ENCODE assay signal across 1 cellular context in the genomic region with DNA sequence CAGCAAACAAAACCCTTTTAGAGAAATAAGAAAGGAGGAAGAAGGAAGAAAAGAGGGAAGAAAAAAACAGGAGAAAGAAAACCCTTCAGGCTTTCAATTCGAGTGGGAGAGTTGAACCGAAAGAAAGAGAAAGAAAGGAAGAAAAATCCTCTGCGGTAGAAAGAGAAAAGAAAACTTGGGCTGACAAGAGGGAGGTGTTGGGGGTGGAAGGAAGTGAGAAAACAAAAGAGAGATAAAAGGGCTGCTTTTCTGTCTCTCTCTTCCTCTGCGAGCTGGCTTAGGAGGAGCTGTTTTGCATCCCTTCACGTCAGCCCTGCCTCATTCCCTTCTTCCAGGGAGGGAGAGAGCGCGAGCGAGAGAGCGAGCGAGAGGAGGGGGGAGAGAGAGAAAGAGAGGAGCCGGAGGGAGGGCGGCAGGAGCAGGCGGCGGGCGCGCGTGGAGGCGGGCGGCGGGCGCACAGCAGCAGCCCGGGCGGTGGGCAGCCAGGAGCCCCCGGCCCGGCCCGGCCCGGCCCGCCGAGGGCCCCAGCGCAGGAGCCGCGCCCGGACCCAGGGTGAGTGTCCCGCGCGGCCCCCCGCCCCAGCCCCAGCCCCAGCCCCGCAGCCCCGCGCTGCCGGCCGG.
TF ChIP-seq lines count a peak whose summit lies in the region.

A gene with protein sequence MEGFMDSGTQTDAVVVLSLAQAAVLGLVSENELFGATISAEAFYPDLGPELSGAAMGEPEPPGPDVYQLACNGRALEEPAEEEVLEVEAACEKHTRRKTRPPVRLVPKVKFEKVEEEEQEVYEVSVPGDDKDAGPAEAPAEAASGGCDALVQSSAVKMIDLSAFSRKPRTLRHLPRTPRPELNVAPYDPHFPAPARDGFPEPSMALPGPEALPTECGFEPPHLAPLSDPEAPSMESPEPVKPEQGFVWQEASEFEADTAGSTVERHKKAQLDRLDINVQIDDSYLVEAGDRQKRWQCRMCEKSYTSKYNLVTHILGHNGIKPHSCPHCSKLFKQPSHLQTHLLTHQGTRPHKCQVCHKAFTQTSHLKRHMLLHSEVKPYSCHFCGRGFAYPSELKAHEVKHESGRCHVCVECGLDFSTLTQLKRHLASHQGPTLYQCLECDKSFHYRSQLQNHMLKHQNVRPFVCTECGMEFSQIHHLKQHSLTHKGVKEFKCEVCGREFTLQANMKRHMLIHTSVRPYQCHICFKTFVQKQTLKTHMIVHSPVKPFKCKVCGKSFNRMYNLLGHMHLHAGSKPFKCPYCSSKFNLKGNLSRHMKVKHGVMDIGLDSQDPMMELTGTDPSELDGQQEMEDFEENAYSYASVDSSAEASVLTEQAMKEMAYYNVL (plus strand): TSS at position 263 of the 621 bp plus-strand sequence. CDS start 65,814 bp downstream, outside the sequence.

TF ChIP-seq in K562, 482 proteins besides CTCF, POLR2A, EP300 and RAD21 (continued from another document and continues in another):
- TF ChIP-seq, protein P1, sequence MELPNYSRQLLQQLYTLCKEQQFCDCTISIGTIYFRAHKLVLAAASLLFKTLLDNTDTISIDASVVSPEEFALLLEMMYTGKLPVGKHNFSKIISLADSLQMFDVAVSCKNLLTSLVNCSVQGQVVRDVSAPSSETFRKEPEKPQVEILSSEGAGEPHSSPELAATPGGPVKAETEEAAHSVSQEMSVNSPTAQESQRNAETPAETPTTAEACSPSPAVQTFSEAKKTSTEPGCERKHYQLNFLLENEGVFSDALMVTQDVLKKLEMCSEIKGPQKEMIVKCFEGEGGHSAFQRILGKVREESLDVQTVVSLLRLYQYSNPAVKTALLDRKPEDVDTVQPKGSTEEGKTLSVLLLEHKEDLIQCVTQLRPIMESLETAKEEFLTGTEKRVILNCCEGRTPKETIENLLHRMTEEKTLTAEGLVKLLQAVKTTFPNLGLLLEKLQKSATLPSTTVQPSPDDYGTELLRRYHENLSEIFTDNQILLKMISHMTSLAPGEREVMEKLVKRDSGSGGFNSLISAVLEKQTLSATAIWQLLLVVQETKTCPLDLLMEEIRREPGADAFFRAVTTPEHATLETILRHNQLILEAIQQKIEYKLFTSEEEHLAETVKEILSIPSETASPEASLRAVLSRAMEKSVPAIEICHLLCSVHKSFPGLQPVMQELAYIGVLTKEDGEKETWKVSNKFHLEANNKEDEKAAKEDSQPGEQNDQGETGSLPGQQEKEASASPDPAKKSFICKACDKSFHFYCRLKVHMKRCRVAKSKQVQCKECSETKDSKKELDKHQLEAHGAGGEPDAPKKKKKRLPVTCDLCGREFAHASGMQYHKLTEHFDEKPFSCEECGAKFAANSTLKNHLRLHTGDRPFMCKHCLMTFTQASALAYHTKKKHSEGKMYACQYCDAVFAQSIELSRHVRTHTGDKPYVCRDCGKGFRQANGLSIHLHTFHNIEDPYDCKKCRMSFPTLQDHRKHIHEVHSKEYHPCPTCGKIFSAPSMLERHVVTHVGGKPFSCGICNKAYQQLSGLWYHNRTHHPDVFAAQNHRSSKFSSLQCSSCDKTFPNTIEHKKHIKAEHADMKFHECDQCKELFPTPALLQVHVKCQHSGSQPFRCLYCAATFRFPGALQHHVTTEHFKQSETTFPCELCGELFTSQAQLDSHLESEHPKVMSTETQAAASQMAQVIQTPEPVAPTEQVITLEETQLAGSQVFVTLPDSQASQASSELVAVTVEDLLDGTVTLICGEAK (IDR thresholded peaks at IDR 0.05), result peak; percentile 72
- TF ChIP-seq, protein P1 (CRISPR knock-in tag; IDR thresholded peaks at IDR 0.05), result no peak
- no peak for TF ChIP-seq ZNF445 (CRISPR knock-in tag; IDR thresholded peaks at IDR 0.05; ENCODE audit: low read depth)
- TF ChIP-seq TBL1XR1 (IDR thresholded peaks at IDR 0.05; ENCODE audit: low read length in 2 of 2), result no peak
- peak; percentile 49; the same call in 1 of the 2 replicates for TF ChIP-seq SOX6 (IDR thresholded peaks at IDR 0.05)
- TF ChIP-seq, protein P2, sequence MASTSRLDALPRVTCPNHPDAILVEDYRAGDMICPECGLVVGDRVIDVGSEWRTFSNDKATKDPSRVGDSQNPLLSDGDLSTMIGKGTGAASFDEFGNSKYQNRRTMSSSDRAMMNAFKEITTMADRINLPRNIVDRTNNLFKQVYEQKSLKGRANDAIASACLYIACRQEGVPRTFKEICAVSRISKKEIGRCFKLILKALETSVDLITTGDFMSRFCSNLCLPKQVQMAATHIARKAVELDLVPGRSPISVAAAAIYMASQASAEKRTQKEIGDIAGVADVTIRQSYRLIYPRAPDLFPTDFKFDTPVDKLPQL (IDR thresholded peaks at IDR 0.05; ENCODE audit: extremely low read depth, insufficient read length), result no peak
- TF ChIP-seq KLF16 (IDR thresholded peaks at IDR 0.05), result no peak
- TF ChIP-seq, protein P3, sequence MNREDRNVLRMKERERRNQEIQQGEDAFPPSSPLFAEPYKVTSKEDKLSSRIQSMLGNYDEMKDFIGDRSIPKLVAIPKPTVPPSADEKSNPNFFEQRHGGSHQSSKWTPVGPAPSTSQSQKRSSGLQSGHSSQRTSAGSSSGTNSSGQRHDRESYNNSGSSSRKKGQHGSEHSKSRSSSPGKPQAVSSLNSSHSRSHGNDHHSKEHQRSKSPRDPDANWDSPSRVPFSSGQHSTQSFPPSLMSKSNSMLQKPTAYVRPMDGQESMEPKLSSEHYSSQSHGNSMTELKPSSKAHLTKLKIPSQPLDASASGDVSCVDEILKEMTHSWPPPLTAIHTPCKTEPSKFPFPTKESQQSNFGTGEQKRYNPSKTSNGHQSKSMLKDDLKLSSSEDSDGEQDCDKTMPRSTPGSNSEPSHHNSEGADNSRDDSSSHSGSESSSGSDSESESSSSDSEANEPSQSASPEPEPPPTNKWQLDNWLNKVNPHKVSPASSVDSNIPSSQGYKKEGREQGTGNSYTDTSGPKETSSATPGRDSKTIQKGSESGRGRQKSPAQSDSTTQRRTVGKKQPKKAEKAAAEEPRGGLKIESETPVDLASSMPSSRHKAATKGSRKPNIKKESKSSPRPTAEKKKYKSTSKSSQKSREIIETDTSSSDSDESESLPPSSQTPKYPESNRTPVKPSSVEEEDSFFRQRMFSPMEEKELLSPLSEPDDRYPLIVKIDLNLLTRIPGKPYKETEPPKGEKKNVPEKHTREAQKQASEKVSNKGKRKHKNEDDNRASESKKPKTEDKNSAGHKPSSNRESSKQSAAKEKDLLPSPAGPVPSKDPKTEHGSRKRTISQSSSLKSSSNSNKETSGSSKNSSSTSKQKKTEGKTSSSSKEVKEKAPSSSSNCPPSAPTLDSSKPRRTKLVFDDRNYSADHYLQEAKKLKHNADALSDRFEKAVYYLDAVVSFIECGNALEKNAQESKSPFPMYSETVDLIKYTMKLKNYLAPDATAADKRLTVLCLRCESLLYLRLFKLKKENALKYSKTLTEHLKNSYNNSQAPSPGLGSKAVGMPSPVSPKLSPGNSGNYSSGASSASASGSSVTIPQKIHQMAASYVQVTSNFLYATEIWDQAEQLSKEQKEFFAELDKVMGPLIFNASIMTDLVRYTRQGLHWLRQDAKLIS (CRISPR knock-in tag; IDR thresholded peaks at IDR 0.05), result no peak
- TF ChIP-seq ATF1 (CRISPR knock-in tag; IDR thresholded peaks at IDR 0.05), result no peak
- no peak for TF ChIP-seq ATF1 (tag; IDR thresholded peaks at IDR 0.05)
- TF ChIP-seq COPS2 (conservative IDR thresholded peaks at IDR 0.05), result no peak
- TF ChIP-seq, protein P4, sequence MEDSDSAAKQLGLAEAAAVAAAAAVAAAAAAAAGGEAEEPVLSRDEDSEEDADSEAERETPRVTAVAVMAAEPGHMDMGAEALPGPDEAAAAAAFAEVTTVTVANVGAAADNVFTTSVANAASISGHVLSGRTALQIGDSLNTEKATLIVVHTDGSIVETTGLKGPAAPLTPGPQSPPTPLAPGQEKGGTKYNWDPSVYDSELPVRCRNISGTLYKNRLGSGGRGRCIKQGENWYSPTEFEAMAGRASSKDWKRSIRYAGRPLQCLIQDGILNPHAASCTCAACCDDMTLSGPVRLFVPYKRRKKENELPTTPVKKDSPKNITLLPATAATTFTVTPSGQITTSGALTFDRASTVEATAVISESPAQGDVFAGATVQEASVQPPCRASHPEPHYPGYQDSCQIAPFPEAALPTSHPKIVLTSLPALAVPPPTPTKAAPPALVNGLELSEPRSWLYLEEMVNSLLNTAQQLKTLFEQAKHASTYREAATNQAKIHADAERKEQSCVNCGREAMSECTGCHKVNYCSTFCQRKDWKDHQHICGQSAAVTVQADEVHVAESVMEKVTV (CRISPR knock-in tag; IDR thresholded peaks at IDR 0.05), result no peak
- TF ChIP-seq, protein P5, sequence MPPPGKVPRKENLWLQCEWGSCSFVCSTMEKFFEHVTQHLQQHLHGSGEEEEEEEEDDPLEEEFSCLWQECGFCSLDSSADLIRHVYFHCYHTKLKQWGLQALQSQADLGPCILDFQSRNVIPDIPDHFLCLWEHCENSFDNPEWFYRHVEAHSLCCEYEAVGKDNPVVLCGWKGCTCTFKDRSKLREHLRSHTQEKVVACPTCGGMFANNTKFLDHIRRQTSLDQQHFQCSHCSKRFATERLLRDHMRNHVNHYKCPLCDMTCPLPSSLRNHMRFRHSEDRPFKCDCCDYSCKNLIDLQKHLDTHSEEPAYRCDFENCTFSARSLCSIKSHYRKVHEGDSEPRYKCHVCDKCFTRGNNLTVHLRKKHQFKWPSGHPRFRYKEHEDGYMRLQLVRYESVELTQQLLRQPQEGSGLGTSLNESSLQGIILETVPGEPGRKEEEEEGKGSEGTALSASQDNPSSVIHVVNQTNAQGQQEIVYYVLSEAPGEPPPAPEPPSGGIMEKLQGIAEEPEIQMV (tag; conservative IDR thresholded peaks at IDR 0.05; ENCODE audit: low read depth), result peak; percentile 73
- no peak for TF ChIP-seq CSDE1 (IDR thresholded peaks at IDR 0.05)
- no peak for TF ChIP-seq ZNF23 (CRISPR knock-in tag; IDR thresholded peaks at IDR 0.05)
- TF ChIP-seq, protein P6, sequence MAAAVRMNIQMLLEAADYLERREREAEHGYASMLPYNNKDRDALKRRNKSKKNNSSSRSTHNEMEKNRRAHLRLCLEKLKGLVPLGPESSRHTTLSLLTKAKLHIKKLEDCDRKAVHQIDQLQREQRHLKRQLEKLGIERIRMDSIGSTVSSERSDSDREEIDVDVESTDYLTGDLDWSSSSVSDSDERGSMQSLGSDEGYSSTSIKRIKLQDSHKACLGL (CRISPR knock-in tag; IDR thresholded peaks at IDR 0.05; ENCODE audit: borderline replicate concordance, poor library complexity, severe bottlenecking), result no peak
- TF ChIP-seq, protein P7, sequence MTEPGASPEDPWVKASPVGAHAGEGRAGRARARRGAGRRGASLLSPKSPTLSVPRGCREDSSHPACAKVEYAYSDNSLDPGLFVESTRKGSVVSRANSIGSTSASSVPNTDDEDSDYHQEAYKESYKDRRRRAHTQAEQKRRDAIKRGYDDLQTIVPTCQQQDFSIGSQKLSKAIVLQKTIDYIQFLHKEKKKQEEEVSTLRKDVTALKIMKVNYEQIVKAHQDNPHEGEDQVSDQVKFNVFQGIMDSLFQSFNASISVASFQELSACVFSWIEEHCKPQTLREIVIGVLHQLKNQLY (CRISPR knock-in tag; conservative IDR thresholded peaks at IDR 0.05), result no peak
- TF ChIP-seq HNRNPK (IDR thresholded peaks at IDR 0.05; ENCODE audit: low read depth, low read length, poor library complexity, severe bottlenecking), result no peak
- no peak for TF ChIP-seq ZNF212 (CRISPR knock-in tag; IDR thresholded peaks at IDR 0.05)
- no peak for TF ChIP-seq CBX5 (IDR thresholded peaks at IDR 0.05; ENCODE audit: borderline replicate concordance, low read depth)
- TF ChIP-seq, protein P8, sequence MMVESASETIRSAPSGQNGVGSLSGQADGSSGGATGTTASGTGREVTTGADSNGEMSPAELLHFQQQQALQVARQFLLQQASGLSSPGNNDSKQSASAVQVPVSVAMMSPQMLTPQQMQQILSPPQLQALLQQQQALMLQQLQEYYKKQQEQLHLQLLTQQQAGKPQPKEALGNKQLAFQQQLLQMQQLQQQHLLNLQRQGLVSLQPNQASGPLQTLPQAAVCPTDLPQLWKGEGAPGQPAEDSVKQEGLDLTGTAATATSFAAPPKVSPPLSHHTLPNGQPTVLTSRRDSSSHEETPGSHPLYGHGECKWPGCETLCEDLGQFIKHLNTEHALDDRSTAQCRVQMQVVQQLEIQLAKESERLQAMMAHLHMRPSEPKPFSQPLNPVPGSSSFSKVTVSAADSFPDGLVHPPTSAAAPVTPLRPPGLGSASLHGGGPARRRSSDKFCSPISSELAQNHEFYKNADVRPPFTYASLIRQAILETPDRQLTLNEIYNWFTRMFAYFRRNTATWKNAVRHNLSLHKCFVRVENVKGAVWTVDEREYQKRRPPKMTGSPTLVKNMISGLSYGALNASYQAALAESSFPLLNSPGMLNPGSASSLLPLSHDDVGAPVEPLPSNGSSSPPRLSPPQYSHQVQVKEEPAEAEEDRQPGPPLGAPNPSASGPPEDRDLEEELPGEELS (CRISPR knock-in tag; IDR thresholded peaks at IDR 0.05; ENCODE audit: borderline replicate concordance), result no peak
- TF ChIP-seq MTA1 (IDR thresholded peaks at IDR 0.05; ENCODE audit: borderline replicate concordance), result peak; percentile 87; the same call in 1 of the 2 replicates
- TF ChIP-seq, protein P9, sequence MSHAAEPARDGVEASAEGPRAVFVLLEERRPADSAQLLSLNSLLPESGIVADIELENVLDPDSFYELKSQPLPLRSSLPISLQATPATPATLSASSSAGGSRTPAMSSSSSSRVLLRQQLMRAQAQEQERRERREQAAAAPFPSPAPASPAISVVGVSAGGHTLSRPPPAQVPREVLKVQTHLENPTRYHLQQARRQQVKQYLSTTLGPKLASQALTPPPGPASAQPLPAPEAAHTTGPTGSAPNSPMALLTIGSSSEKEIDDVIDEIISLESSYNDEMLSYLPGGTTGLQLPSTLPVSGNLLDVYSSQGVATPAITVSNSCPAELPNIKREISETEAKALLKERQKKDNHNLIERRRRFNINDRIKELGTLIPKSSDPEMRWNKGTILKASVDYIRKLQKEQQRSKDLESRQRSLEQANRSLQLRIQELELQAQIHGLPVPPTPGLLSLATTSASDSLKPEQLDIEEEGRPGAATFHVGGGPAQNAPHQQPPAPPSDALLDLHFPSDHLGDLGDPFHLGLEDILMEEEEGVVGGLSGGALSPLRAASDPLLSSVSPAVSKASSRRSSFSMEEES (CRISPR knock-in tag; IDR thresholded peaks at IDR 0.05), result no peak
- TF ChIP-seq ARID2 (IDR thresholded peaks at IDR 0.05), result 0 out of 2 replicates have a peak, but pooled peaks have one; percentile 13
- TF ChIP-seq TCF7L2 (IDR thresholded peaks at IDR 0.05; ENCODE audit: low read depth, low read length), result no peak
